1 cellular context compared by ENCODE assay signal in the genomic region with DNA sequence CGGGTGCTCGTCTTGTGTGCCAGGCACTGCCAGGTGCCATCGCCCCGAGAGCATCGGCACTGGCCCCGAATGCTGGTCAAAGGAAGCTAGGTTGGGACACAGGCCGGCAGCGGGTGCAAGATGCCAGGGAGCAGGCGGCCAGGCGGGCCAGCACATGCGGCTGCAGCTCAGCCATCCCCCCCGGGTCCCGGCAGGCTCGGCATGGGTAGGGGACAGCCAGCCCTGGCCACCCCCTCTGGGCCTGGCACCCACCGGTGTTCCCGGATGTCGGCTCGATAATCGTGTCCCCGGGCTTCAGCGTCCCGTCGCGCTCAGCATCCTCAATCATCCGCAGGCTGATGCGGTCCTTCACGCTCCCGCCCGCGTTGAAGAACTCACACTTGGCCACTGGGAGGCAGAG.
TF ChIP-seq lines count a peak whose summit lies in the region.

No MANE protein-coding gene starts in this region.

TF ChIP-seq in K562, 482 proteins besides CTCF, POLR2A, EP300 and RAD21:
- TF ChIP-seq RBFOX2 (IDR thresholded peaks at IDR 0.05; ENCODE audit: low read depth, low read length), result peak; percentile 35; the same call in 1 of the 2 replicates
